9 cellular contexts compared by ENCODE assay signal in genomic region chr7:120273476-120273975, GRCh38. TPM values are rescaled to one million over a fixed set of nuclear protein-coding genes. Genes with fewer than 3 reads are reported as not detected.
DNase-seq lines count a peak whose midpoint lies in the region; ATAC-seq, FAIRE-seq and TF ChIP-seq lines count a peak whose summit lies in the region.
"Had no signal": no experiment of that assay in that cellular context is flagged by ENCODE, and none has a peak within 500 bp of the region (broad histone marks: within the 10 kb centered on the region; RNA-seq: fewer than 3 reads in every experiment).

No MANE protein-coding gene starts in this region.

- H2AFZ ChIP-seq in neural progenitor cell (replicated peaks) = peak overlapping the region; percentile 95

- H3K79me2 ChIP-seq in neural progenitor cell (ENCODE audit: low read depth) = no peaks in the 10 kb centered on the region

- no peaks in the 10 kb centered on the region for H4K20me1 ChIP-seq in neural progenitor cell (ENCODE audit: low read depth)

- peak; percentile 73 for ATAC-seq in GM19467 (IDR thresholded peaks at IDR 0.05; ENCODE audit: unreplicated experiment)
- peak; percentile 60 for ATAC-seq in HG03520 (IDR thresholded peaks at IDR 0.05; ENCODE audit: unreplicated experiment)
- ATAC-seq in T-cell (replicated peaks in 1 of 4) = no peak

- TF ChIP-seq CTCF in fibroblast of the aortic adventitia (IDR thresholded peaks at IDR 0.05; ENCODE audit: insufficient read depth, low read length) (no peak), neural progenitor cell (IDR thresholded peaks at IDR 0.05) (no peak)

- H3K9me3 Mint-ChIP-seq in neural progenitor cell = peaks cover 3% of the 10 kb centered on the region
- no peaks in the 10 kb centered on the region for H3K9me3 Mint-ChIP-seq in T-cell

- H3K9me3 ChIP-seq in neural progenitor cell (ENCODE audit: low read depth) = no peaks in the 10 kb centered on the region
- H3K9me3 ChIP-seq: SJSA1 had no signal

- CTCF ChIA-PET in T-cell (lab: Charles Lee) = no interaction called here

- H3F3A ChIP-seq in neural progenitor cell (ENCODE audit: low read depth) = peaks cover 5% of the 10 kb centered on the region

- POLR2A ChIA-PET in T-cell (lab: Charles Lee) = no interaction called here

- H3K4me3 ChIP-seq in fibroblast of the aortic adventitia (ENCODE audit: low read depth, low read length) (peak overlapping the region; percentile 80), neural progenitor cell (peak overlapping the region; percentile 75)
- H3K4me3 ChIP-seq: SJSA1 had no signal

- peak overlapping the region; percentile 85 for H3K4me2 ChIP-seq in neural progenitor cell

- DNase-seq in EL (peak; percentile 0), SHP77 (lab: John Stamatoyannopoulos, UW) (peak; percentile 66 to 79), fibroblast of the aortic adventitia (ENCODE audit: low read depth) (peak; percentile 44), neural progenitor cell (ENCODE audit: low spot score) (peak; percentile 76), HTR-8/SVneo (ENCODE audit: insufficient read length, low spot score) (no peak), T-cell (no peak)

- H3K27me3 Mint-ChIP-seq in neural progenitor cell (ENCODE audit: insufficient read depth, low read depth) (peaks cover 13% of the 10 kb centered on the region), T-cell (peaks cover 22 to 35% of the 10 kb centered on the region in 2 donors)

- H3K27ac ChIP-seq in neural progenitor cell = no peak overlapping the region
- H3K27ac ChIP-seq: SJSA1 had no signal

- H3K36me3 Mint-ChIP-seq in neural progenitor cell = no peaks in the 10 kb centered on the region
- H3K36me3 Mint-ChIP-seq in T-cell = no peaks in the 10 kb centered on the region

- no peaks in the 10 kb centered on the region for H3K36me3 ChIP-seq in neural progenitor cell
- H3K36me3 ChIP-seq: SJSA1 had no signal

- H3K4me1 ChIP-seq in neural progenitor cell = no peaks in the 10 kb centered on the region
- H3K4me1 ChIP-seq: SJSA1 had no signal

- H3K27me3 ChIP-seq in neural progenitor cell = peaks cover 26% of the 10 kb centered on the region

- H3K27ac Mint-ChIP-seq in neural progenitor cell (peak overlapping the region; percentile 80), T-cell (no peak overlapping the region)

- H3K4me3 Mint-ChIP-seq in neural progenitor cell (peak overlapping the region; percentile 99), T-cell (no peak overlapping the region)

- no peak for FAIRE-seq in HTR-8/SVneo (lab: Jason Lieb, UNC)

- peaks cover 7% of the 10 kb centered on the region for H3K4me1 Mint-ChIP-seq in neural progenitor cell
- H3K4me1 Mint-ChIP-seq in T-cell = peaks cover 0 to 7% (median 2%) of the 10 kb centered on the region in 3 donors

- H3K9ac ChIP-seq in neural progenitor cell = no peak overlapping the region

RNA-seq across cellular contexts. Expression of gene KCND2, which starts 0.6 kb away (rescaled TPM):
- 11.3 and 100 TPM in 2 replicates for total RNA-seq in fibroblast of the aortic adventitia (ENCODE audit: low replicate concordance)
- 2.7 and 2.9 TPM in 2 replicates for total RNA-seq in neural progenitor cell (ENCODE audit: low replicate concordance)
- total RNA-seq in T-cell = not detected
- total RNA-seq: SJSA1 had no signal

Comparison
In these comparisons a context has a peak if more than half of its experiments do, and no peak if none do; other contexts are left out.
1. DNase-seq: peak in EL (single experiment), SHP77 (2 of 2), fibroblast of the aortic adventitia (single experiment) and neural progenitor cell (single experiment); none in HTR-8/SVneo (single experiment) and T-cell (0 of 34).
2. ATAC-seq: peak in GM19467 (single experiment) and HG03520 (single experiment); none in T-cell (0 of 4).